20 cellular contexts compared by ENCODE assay signal in the genomic region with DNA sequence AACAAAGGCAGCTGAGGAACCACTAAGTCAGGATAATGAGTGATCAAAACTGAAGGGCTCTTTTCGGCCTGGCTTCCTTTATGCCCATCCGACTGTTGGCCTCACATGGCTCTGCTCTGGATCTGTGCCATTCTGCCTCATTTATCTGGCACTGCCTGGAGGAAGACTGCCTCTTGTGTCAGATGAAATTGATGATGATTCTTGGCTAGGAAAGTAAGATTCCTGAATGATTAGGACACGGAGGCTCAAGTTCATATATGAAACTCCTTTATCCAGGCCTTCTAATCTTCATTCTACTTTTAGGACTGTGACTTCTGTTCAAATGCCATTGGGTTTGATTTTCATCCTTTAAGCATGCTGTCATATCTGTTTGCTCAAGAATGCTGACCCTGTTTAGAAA.
DNase-seq lines count a peak whose midpoint lies in the region; ATAC-seq and TF ChIP-seq lines count a peak whose summit lies in the region.
"Had no signal": no experiment of that assay in that cellular context is flagged by ENCODE, and none has a peak within 500 bp of the region (broad histone marks: within the 10 kb centered on the region; RNA-seq: fewer than 3 reads in every experiment).

No MANE protein-coding gene starts in this region.

- ATAC-seq in GM23338 = no peak
- no peak for ATAC-seq in HG03439 (IDR thresholded peaks at IDR 0.05; ENCODE audit: unreplicated experiment)
- ATAC-seq: gastroesophageal sphincter, left lung, right lobe of liver had no signal

- no peak overlapping the region; the same call in 1 of the 2 replicates for H3K27ac Mint-ChIP-seq in GM23338
- H3K27ac Mint-ChIP-seq: activated naive CD4-positive, alpha-beta T cell treated with anti-CD3 and anti-CD28 coated beads for 36 hours; stimulated activated naive CD8-positive, alpha-beta T cell treated with anti-CD3 and anti-CD28 coated beads, Interleukin-15, Interleukin-2, amounts not matched to agents 100 ng/mL and 50 ng/mL, for 24 hours; T-helper 1 cell treated with Interleukin-12 subunit alpha and Interleukin-12 subunit beta and Interleukin-4 antibody, amounts not matched to agents 30 μg/mL and 1 μg/mL, for 36 hours had no signal

- no peaks in the 10 kb centered on the region; the same call in 2 of the 3 replicates for H3K4me1 Mint-ChIP-seq in GM23338

- H3K9me3 Mint-ChIP-seq in GM23338 = no peaks in the 10 kb centered on the region
- H3K9me3 Mint-ChIP-seq: activated naive CD4-positive, alpha-beta T cell treated with anti-CD3 and anti-CD28 coated beads for 36 hours; stimulated activated naive CD8-positive, alpha-beta T cell treated with anti-CD3 and anti-CD28 coated beads, Interleukin-15, Interleukin-2, amounts not matched to agents 100 ng/mL and 50 ng/mL, for 24 hours; T-helper 1 cell treated with Interleukin-12 subunit alpha and Interleukin-12 subunit beta and Interleukin-4 antibody, amounts not matched to agents 30 μg/mL and 1 μg/mL, for 36 hours had no signal

- H3K4me1 ChIP-seq in GM23248 (ENCODE audit: insufficient read depth) = peaks cover 9% of the 10 kb centered on the region
- no peaks in the 10 kb centered on the region for H3K4me1 ChIP-seq in GM23338 (ENCODE audit: insufficient read depth)
- H3K4me1 ChIP-seq in tibial artery = no peaks in the 10 kb centered on the region
- H3K4me1 ChIP-seq: gastroesophageal sphincter, left lung, right lobe of liver had no signal

- H3K9me3 ChIP-seq in GM23248 (ENCODE audit: low read depth) = no peaks in the 10 kb centered on the region
- no peaks in the 10 kb centered on the region for H3K9me3 ChIP-seq in tibial artery
- H3K9me3 ChIP-seq: gastroesophageal sphincter, left lung, right lobe of liver had no signal

- H4K20me1 ChIP-seq in GM23248 (ENCODE audit: insufficient read depth) (no peaks in the 10 kb centered on the region), GM23338 (replicated peaks; ENCODE audit: insufficient read depth) (no peaks in the 10 kb centered on the region)

- 0 to 8% methylated on average over 3 of the region's 3 CpGs for WGBS in GM23248 (ENCODE audit: low coverage in 1 of 2, low lambda C conversion rate in 2 of 2, missing lambda C conversion rate in 2 of 2), 2 experiments

- TF ChIP-seq CTCF in AG10803 (conservative IDR thresholded peaks at IDR 0.05; ENCODE audit: low read length) = no peak
- TF ChIP-seq CTCF in GM23338 (conservative IDR thresholded peaks at IDR 0.05; ENCODE audit: low read depth in 2 of 2) = no peak
- no peak for TF ChIP-seq CTCF in tibial artery (IDR thresholded peaks at IDR 0.05)

- no peak overlapping the region for H3K4me3 Mint-ChIP-seq in GM23338
- H3K4me3 Mint-ChIP-seq: activated naive CD4-positive, alpha-beta T cell treated with anti-CD3 and anti-CD28 coated beads for 36 hours; stimulated activated naive CD8-positive, alpha-beta T cell treated with anti-CD3 and anti-CD28 coated beads, Interleukin-15, Interleukin-2, amounts not matched to agents 100 ng/mL and 50 ng/mL, for 24 hours; T-helper 1 cell treated with Interleukin-12 subunit alpha and Interleukin-12 subunit beta and Interleukin-4 antibody, amounts not matched to agents 30 μg/mL and 1 μg/mL, for 36 hours had no signal

- H3K9me2 ChIP-seq in GM23248 (ENCODE audit: insufficient read depth) (no peaks in the 10 kb centered on the region), GM23338 (ENCODE audit: insufficient read depth) (no peaks in the 10 kb centered on the region)

- H3K4me2 ChIP-seq in GM23248 (ENCODE audit: unreplicated experiment) (peak overlapping the region; percentile 42), GM23338 (no peak overlapping the region)

- H3K4me3 ChIP-seq in AG10803 (ENCODE audit: low read length) = no peak overlapping the region
- H3K4me3 ChIP-seq in GM23248 = no peak overlapping the region
- no peak overlapping the region for H3K4me3 ChIP-seq in GM23338
- H3K4me3 ChIP-seq in tibial artery = no peak overlapping the region
- H3K4me3 ChIP-seq: coronary artery, gastroesophageal sphincter, left lung, right lobe of liver had no signal

- H3K27me3 Mint-ChIP-seq in GM23338 (ENCODE audit: insufficient read depth, low read depth, poor library complexity) = peaks cover 6% of the 10 kb centered on the region
- H3K27me3 Mint-ChIP-seq: stimulated activated naive CD8-positive, alpha-beta T cell treated with anti-CD3 and anti-CD28 coated beads, Interleukin-15, Interleukin-2, amounts not matched to agents 100 ng/mL and 50 ng/mL, for 24 hours had no signal

- H3K27me3 ChIP-seq in GM23248 (replicated peaks; ENCODE audit: insufficient read depth) = no peaks in the 10 kb centered on the region
- H3K27me3 ChIP-seq in GM23338 (ENCODE audit: insufficient read depth) = no peaks in the 10 kb centered on the region
- no peaks in the 10 kb centered on the region for H3K27me3 ChIP-seq in tibial artery
- H3K27me3 ChIP-seq: gastroesophageal sphincter, left lung, right lobe of liver had no signal

- H3K79me2 ChIP-seq in GM23248 (ENCODE audit: insufficient read depth) = no peaks in the 10 kb centered on the region
- H3K79me2 ChIP-seq in GM23338 (replicated peaks; ENCODE audit: insufficient read depth) = no peaks in the 10 kb centered on the region

- DNase-seq in AG10803 (ENCODE audit: low read depth) = peak; percentile 78
- peak; percentile 62 for DNase-seq in GM23248
- DNase-seq in SK-MEL-5 (ENCODE audit: low read depth, low spot score) = peak; percentile 1
- DNase-seq in globus pallidus (ENCODE audit: low spot score) = peak; percentile 8
- DNase-seq in GM23338 (ENCODE audit: low spot score) = no peak
- no peak for DNase-seq in occipital lobe (lab: John Stamatoyannopoulos, UW)
- DNase-seq in tibial artery = no peak
- DNase-seq: activated CD4-positive, alpha-beta T cell treated with anti-CD3 and anti-CD28 coated beads, Interleukin-2, amount 50 U/mL, for 4 hours; activated naive CD4-positive, alpha-beta T cell treated with anti-CD3 and anti-CD28 coated beads for 36 hours; left lung; NCI-H1436 treated with DMSO at 0.1 percent for 48 hours; OCI-M1; right lobe of liver; SHP77 treated with DMSO at 0.1 percent for 48 hours had no signal

- in situ Hi-C loops in GM23248 (cut with MboI) = no loop called here
- in situ Hi-C loops in SK-MEL-5 (cut with HindIII; ENCODE audit: low pct_unique_long_range_greater_than_20kb, low sequenced_read_pairs) = no loop called here

- H3K36me3 ChIP-seq in GM23248 (ENCODE audit: low read depth) (no peaks in the 10 kb centered on the region), GM23338 (ENCODE audit: insufficient read depth) (no peaks in the 10 kb centered on the region), tibial artery (no peaks in the 10 kb centered on the region)
- H3K36me3 ChIP-seq: gastroesophageal sphincter, left lung had no signal

- H3F3A ChIP-seq in GM23248 (ENCODE audit: insufficient read depth) (0 out of 2 replicates have a peak, but pooled peaks cover 7% of the 10 kb centered on the region), GM23338 (replicated peaks; ENCODE audit: low read depth) (no peaks in the 10 kb centered on the region)

- H3K36me3 Mint-ChIP-seq in GM23338 (ENCODE audit: low read depth) = no peaks in the 10 kb centered on the region

- intact Hi-C loops in tibial artery (cut with DNase I; ENCODE audit: low total_unique reads) = no loop called here

- H3K9ac ChIP-seq in GM23248 = no peak overlapping the region

- H2AFZ ChIP-seq in GM23248 (peak overlapping the region; percentile 33; the same call in 1 of the 2 replicates), GM23338 (no peak overlapping the region)

- H3K27ac ChIP-seq in GM23248 (peak overlapping the region; percentile 21; the same call in 1 of the 2 replicates), GM23338 (ENCODE audit: low read depth) (no peak overlapping the region), tibial artery (no peak overlapping the region)
- H3K27ac ChIP-seq: coronary artery, gastroesophageal sphincter, left lung, right lobe of liver, VCaP had no signal

TF ChIP-seq in GM23338, 12 proteins besides CTCF, POLR2A, EP300 and RAD21 (continues in another document):
- no peak for TF ChIP-seq ZNF114 (CRISPR knock-in tag; IDR thresholded peaks at IDR 0.05)
- no peak for TF ChIP-seq EZH2 (IDR thresholded peaks at IDR 0.05; ENCODE audit: low read depth, unreplicated experiment)
- no peak for TF ChIP-seq STAT1 (IDR thresholded peaks at IDR 0.05; ENCODE audit: unreplicated experiment)
- no peak for TF ChIP-seq NANOG (IDR thresholded peaks at IDR 0.05; ENCODE audit: borderline replicate concordance)
- TF ChIP-seq, protein P1, sequence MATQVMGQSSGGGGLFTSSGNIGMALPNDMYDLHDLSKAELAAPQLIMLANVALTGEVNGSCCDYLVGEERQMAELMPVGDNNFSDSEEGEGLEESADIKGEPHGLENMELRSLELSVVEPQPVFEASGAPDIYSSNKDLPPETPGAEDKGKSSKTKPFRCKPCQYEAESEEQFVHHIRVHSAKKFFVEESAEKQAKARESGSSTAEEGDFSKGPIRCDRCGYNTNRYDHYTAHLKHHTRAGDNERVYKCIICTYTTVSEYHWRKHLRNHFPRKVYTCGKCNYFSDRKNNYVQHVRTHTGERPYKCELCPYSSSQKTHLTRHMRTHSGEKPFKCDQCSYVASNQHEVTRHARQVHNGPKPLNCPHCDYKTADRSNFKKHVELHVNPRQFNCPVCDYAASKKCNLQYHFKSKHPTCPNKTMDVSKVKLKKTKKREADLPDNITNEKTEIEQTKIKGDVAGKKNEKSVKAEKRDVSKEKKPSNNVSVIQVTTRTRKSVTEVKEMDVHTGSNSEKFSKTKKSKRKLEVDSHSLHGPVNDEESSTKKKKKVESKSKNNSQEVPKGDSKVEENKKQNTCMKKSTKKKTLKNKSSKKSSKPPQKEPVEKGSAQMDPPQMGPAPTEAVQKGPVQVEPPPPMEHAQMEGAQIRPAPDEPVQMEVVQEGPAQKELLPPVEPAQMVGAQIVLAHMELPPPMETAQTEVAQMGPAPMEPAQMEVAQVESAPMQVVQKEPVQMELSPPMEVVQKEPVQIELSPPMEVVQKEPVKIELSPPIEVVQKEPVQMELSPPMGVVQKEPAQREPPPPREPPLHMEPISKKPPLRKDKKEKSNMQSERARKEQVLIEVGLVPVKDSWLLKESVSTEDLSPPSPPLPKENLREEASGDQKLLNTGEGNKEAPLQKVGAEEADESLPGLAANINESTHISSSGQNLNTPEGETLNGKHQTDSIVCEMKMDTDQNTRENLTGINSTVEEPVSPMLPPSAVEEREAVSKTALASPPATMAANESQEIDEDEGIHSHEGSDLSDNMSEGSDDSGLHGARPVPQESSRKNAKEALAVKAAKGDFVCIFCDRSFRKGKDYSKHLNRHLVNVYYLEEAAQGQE (IDR thresholded peaks at IDR 0.05; ENCODE audit: unreplicated experiment) = no peak
- TF ChIP-seq POLR2AphosphoS5 (IDR thresholded peaks at IDR 0.05; ENCODE audit: low read depth) = no peak
- TF ChIP-seq EZH2phosphoT487 (IDR thresholded peaks at IDR 0.05; ENCODE audit: unreplicated experiment) = no peak

Comparison
In these comparisons a context has a peak if more than half of its experiments do, and no peak if none do; other contexts are left out.
1. DNase-seq: peak in AG10803 (single experiment), GM23248 (single experiment), SK-MEL-5 (single experiment) and globus pallidus (single experiment); none in GM23338 (single experiment), occipital lobe (single experiment) and tibial artery (0 of 2).